Comparison of ENCODE assay signal across 8 cellular contexts in genomic region chr3:71069797-71070196, GRCh38.
DNase-seq lines count a peak whose midpoint lies in the region; ATAC-seq and TF ChIP-seq lines count a peak whose summit lies in the region.

No MANE protein-coding gene starts in this region.

- peak overlapping the region; percentile 98 to 99 for H3K27ac ChIP-seq in ascending aorta

- DNase-seq in ELR (ENCODE audit: low read depth) (peak; percentile 70), HuH-7 (ENCODE audit: low spot score) (peak; percentile 47), SW480 (ENCODE audit: low spot score) (peak; percentile 68), ascending aorta (ENCODE audit: low spot score in 2 of 2) (peak in 1 of 2 donors; percentile 87), iris pigment epithelial cell (ENCODE audit: low read depth) (peak; percentile 74), glomerular visceral epithelial cell (ENCODE audit: extremely low spot score) (no peak)
- DNase-seq in stimulated activated CD4-positive, alpha-beta T cell treated with anti-CD3 and anti-CD28 coated beads, Interleukin-2, amount 100 ng/mL, for 4 hours (ENCODE audit: low read depth) = peak; percentile 71

- no peaks in the 10 kb centered on the region for H3K9me3 ChIP-seq in ascending aorta

- intact Hi-C loops in ascending aorta (cut with DNase I) = loop anchor here (2.0 to 5.0 kb wide), 2 partner anchors 59 to 158 kb away; no protein-coding TSS in a partner anchor

- no peaks in the 10 kb centered on the region for H3K27me3 ChIP-seq in ascending aorta

- no peak for ATAC-seq in GM18519 (IDR thresholded peaks at IDR 0.05; ENCODE audit: low FRiP score, unreplicated experiment)

- H3K4me3 ChIP-seq in ascending aorta = peak overlapping the region in 1 of 2 donors; percentile 44

- H3K4me1 ChIP-seq in ascending aorta = peaks cover 6 to 54% of the 10 kb centered on the region in 2 donors

- no peaks in the 10 kb centered on the region for H3K36me3 ChIP-seq in ascending aorta

- TF ChIP-seq CTCF in ascending aorta (IDR thresholded peaks at IDR 0.05) = peak; percentile 26 to 54 (median 51)
